Comparison of ENCODE assay signal across 16 cellular contexts in the genomic region with DNA sequence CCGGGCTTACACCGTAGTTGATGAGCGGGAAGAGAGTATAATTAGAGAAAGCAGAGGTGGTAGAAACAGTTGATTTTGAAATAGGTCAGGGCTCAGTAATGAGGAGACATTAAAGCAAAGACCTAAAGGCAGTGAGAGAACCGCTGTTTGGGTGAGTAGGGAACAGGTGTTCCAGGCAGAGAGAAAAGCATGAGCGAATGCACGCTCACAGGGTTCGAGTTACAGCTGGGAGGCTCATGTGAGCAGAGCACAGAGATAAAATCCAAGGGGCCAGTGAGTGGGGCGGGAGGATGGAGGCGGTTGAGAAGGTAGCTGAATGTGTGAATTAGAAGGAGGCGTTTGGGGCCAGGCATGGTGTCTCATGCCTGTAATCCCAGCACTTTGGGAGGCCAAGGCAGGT. TPM values are rescaled to one million over a fixed set of nuclear protein-coding genes. Genes with fewer than 3 reads are reported as not detected.
DNase-seq lines count a peak whose midpoint lies in the region; ATAC-seq lines count a peak whose summit lies in the region.
"Had no signal": no experiment of that assay in that cellular context is flagged by ENCODE, and none has a peak within 500 bp of the region (broad histone marks: within the 10 kb centered on the region; RNA-seq: fewer than 3 reads in every experiment).

No MANE protein-coding gene starts in this region.

- POLR2A ChIA-PET in activated CD4-positive, alpha-beta T cell treated with anti-CD3 and anti-CD28 coated beads for 36 hours (lab: Charles Lee), result no interaction called here

- no peak for ATAC-seq in activated CD4-positive, alpha-beta T cell treated with anti-CD3 and anti-CD28 coated beads for 36 hours
- ATAC-seq in activated T-cell treated with anti-CD3 and anti-CD28 coated beads, Interleukin-2, amount 50 U/mL, for 72 hours (replicated peaks in 1 of 2), result no peak
- ATAC-seq in natural killer cell treated with Interleukin-12 subunit alpha and Interleukin-12 subunit beta and Interleukin-15 and Interleukin-18, amount 100 ng/mL, for 72 hours, result no peak
- no peak for ATAC-seq in GM21447 (IDR thresholded peaks at IDR 0.05; ENCODE audit: unreplicated experiment)

- H3K27me3 Mint-ChIP-seq in activated CD4-positive, alpha-beta T cell treated with anti-CD3 and anti-CD28 coated beads for 36 hours, result no peaks in the 10 kb centered on the region
- no peaks in the 10 kb centered on the region for H3K27me3 Mint-ChIP-seq in IgD-negative memory B cell
- H3K27me3 Mint-ChIP-seq in activated T-cell treated with anti-CD3 and anti-CD28 coated beads, Interleukin-2, amount 50 U/mL, for 72 hours (ENCODE audit: low read depth), result no peaks in the 10 kb centered on the region
- H3K27me3 Mint-ChIP-seq in natural killer cell treated with Interleukin-12 subunit alpha and Interleukin-12 subunit beta and Interleukin-15 and Interleukin-18, amount 100 ng/mL, for 72 hours, result no peaks in the 10 kb centered on the region

- intact Hi-C loops in activated CD4-positive, alpha-beta T cell treated with anti-CD3 and anti-CD28 coated beads for 36 hours (cut with DNase I, micrococcal nuclease), result no loop called here

- H3K9me3 Mint-ChIP-seq in activated CD4-positive, alpha-beta T cell treated with anti-CD3 and anti-CD28 coated beads for 36 hours (ENCODE audit: low read depth), result peaks cover 2% of the 10 kb centered on the region
- H3K9me3 Mint-ChIP-seq in IgD-negative memory B cell, result no peaks in the 10 kb centered on the region
- H3K9me3 Mint-ChIP-seq in activated T-cell treated with anti-CD3 and anti-CD28 coated beads, Interleukin-2, amount 50 U/mL, for 72 hours, result no peaks in the 10 kb centered on the region
- no peaks in the 10 kb centered on the region for H3K9me3 Mint-ChIP-seq in natural killer cell treated with Interleukin-12 subunit alpha and Interleukin-12 subunit beta and Interleukin-15 and Interleukin-18, amount 100 ng/mL, for 72 hours
- H3K9me3 Mint-ChIP-seq: nephron had no signal

- peaks cover 77% of the 10 kb centered on the region for H3K4me1 Mint-ChIP-seq in activated CD4-positive, alpha-beta T cell treated with anti-CD3 and anti-CD28 coated beads for 36 hours
- peaks cover 52 to 62% (median 58%) of the 10 kb centered on the region in 3 donors for H3K4me1 Mint-ChIP-seq in IgD-negative memory B cell
- H3K4me1 Mint-ChIP-seq in activated T-cell treated with anti-CD3 and anti-CD28 coated beads, Interleukin-2, amount 50 U/mL, for 72 hours (ENCODE audit: low read depth), result peaks cover 85% of the 10 kb centered on the region
- H3K4me1 Mint-ChIP-seq in natural killer cell treated with Interleukin-12 subunit alpha and Interleukin-12 subunit beta and Interleukin-15 and Interleukin-18, amount 100 ng/mL, for 72 hours (ENCODE audit: low read depth in 2 of 2), result peaks cover 50 to 67% of the 10 kb centered on the region in 2 donors
- H3K4me1 Mint-ChIP-seq: nephron had no signal

- peaks cover 37% of the 10 kb centered on the region for H3K36me3 Mint-ChIP-seq in activated CD4-positive, alpha-beta T cell treated with anti-CD3 and anti-CD28 coated beads for 36 hours (ENCODE audit: low read depth)
- H3K36me3 Mint-ChIP-seq in IgD-negative memory B cell, result peaks cover 7% of the 10 kb centered on the region
- H3K36me3 Mint-ChIP-seq in activated T-cell treated with anti-CD3 and anti-CD28 coated beads, Interleukin-2, amount 50 U/mL, for 72 hours (ENCODE audit: insufficient read depth in 2 of 2), result peaks cover 2 to 6% of the 10 kb centered on the region in 2 donors
- H3K36me3 Mint-ChIP-seq in natural killer cell treated with Interleukin-12 subunit alpha and Interleukin-12 subunit beta and Interleukin-15 and Interleukin-18, amount 100 ng/mL, for 72 hours, result no peaks in the 10 kb centered on the region

- peak overlapping the region; percentile 89 for H3K27ac Mint-ChIP-seq in activated CD4-positive, alpha-beta T cell treated with anti-CD3 and anti-CD28 coated beads for 36 hours
- H3K27ac Mint-ChIP-seq in IgD-negative memory B cell, result peak overlapping the region; percentile 27 to 92 (median 84)
- H3K27ac Mint-ChIP-seq in activated T-cell treated with anti-CD3 and anti-CD28 coated beads, Interleukin-2, amount 50 U/mL, for 72 hours, result peak overlapping the region; percentile 97
- peak overlapping the region; percentile 69 to 95 for H3K27ac Mint-ChIP-seq in natural killer cell treated with Interleukin-12 subunit alpha and Interleukin-12 subunit beta and Interleukin-15 and Interleukin-18, amount 100 ng/mL, for 72 hours
- H3K27ac Mint-ChIP-seq: nephron had no signal

- H3K4me3 Mint-ChIP-seq in activated CD4-positive, alpha-beta T cell treated with anti-CD3 and anti-CD28 coated beads for 36 hours, result peak overlapping the region; percentile 7
- H3K4me3 Mint-ChIP-seq in IgD-negative memory B cell, result peak overlapping the region in 2 of 4 donors; percentile 67 to 89
- H3K4me3 Mint-ChIP-seq in activated T-cell treated with anti-CD3 and anti-CD28 coated beads, Interleukin-2, amount 50 U/mL, for 72 hours, result peak overlapping the region; percentile 58 to 64
- H3K4me3 Mint-ChIP-seq in natural killer cell treated with Interleukin-12 subunit alpha and Interleukin-12 subunit beta and Interleukin-15 and Interleukin-18, amount 100 ng/mL, for 72 hours, result peak overlapping the region; percentile 57
- H3K4me3 Mint-ChIP-seq: nephron had no signal

- DNase-seq in activated CD4-positive, alpha-beta T cell treated with anti-CD3 and anti-CD28 coated beads for 36 hours, result peak; percentile 36
- no peak for DNase-seq in activated CD4-positive, alpha-beta T cell treated with anti-CD3 and anti-CD28 coated beads, Interleukin-2, amount 50 U/mL, for 48 hours
- DNase-seq in activated T-cell treated with anti-CD3 and anti-CD28 coated beads, Interleukin-2, amount 50 U/mL, for 72 hours, result no peak
- DNase-seq in natural killer cell treated with Interleukin-12 subunit alpha and Interleukin-12 subunit beta and Interleukin-15 and Interleukin-18, amount 100 ng/mL, for 72 hours (ENCODE audit: low spot score), result no peak
- DNase-seq in CD1c-positive myeloid dendritic cell (ENCODE audit: extremely low spot score) (no peak), NCI-H345 treated with DMSO at 0.1 percent for 48 hours (lab: John Stamatoyannopoulos, UW; ENCODE audit: unreplicated experiment) (no peak)
- DNase-seq: adrenal gland; central memory CD4-positive, alpha-beta T cell; NCI-H2107; NK-92 treated with Interleukin-12 subunit alpha and Interleukin-12 subunit beta, amount 100 ng/mL, for 24 hours; thyroid gland had no signal

- CTCF ChIA-PET in activated CD4-positive, alpha-beta T cell treated with anti-CD3 and anti-CD28 coated beads for 36 hours (lab: Charles Lee), result interaction anchor here (0.6 to 0.9 kb wide), 2 partner anchors 36 to 42 kb away, joined by 3 to 4 read pairs; no protein-coding TSS in a partner anchor

RNA-seq across cellular contexts. Expression of a gene that starts 39.9 kb away (rescaled TPM):
- 10 to 100 TPM; 53.3 to 66.4 TPM for total RNA-seq in activated CD4-positive, alpha-beta T cell treated with anti-CD3 and anti-CD28 coated beads for 36 hours
- polyA plus RNA-seq in IgD-negative memory B cell, result 66.4 TPM
- total RNA-seq in activated T-cell treated with anti-CD3 and anti-CD28 coated beads, Interleukin-2, amount 50 U/mL, for 72 hours, result 10 to 100 TPM; 44.1 to 49.7 TPM
- 10 to 100 TPM; 42.2 to 58.0 TPM for total RNA-seq in natural killer cell treated with Interleukin-12 subunit alpha and Interleukin-12 subunit beta and Interleukin-15 and Interleukin-18, amount 100 ng/mL, for 72 hours
- total RNA-seq: A673, pulmonary artery endothelial cell had no signal
